17 cellular contexts compared by ENCODE assay signal in genomic region chr5:72251386-72251785, GRCh38.
"Had no signal": no experiment of that assay in that cellular context is flagged by ENCODE, and none has a peak within 500 bp of the region (broad histone marks: within the 10 kb centered on the region; RNA-seq: fewer than 3 reads in every experiment).

No MANE protein-coding gene starts in this region.

- H3K27me3 ChIP-seq: cardiac muscle cell, esophagus squamous epithelium, testis had no signal

- DNase-seq: activated naive CD4-positive, alpha-beta T cell treated with Interleukin-2 at 50 U/mL for 16 hours; esophagus squamous epithelium; left ventricle myocardium superior; nucleus accumbens; right cardiac atrium; stimulated activated CD4-positive, alpha-beta T cell treated with anti-CD3 and anti-CD28 coated beads, Interleukin-4, amount 100 ng/mL, for 24 hours; stimulated activated naive CD8-positive, alpha-beta T cell treated with anti-CD3 and anti-CD28 coated beads, Interleukin-15, amount 100 ng/mL, for 72 hours; SW 1271; testis had no signal

- H3K36me3 ChIP-seq: cardiac muscle cell, prostate gland had no signal

- FAIRE-seq: astrocyte, endometrium, TTC549, urothelium cell line had no signal

- H3K9me3 ChIP-seq: esophagus squamous epithelium, prostate gland, testis had no signal

- ATAC-seq: activated CD4-positive, CD25-positive, alpha-beta regulatory T cell treated with anti-CD3 and anti-CD28 coated beads, Interleukin-2, amount 50 U/mL, for 24 hours; left ventricle myocardium superior; right cardiac atrium; stimulated activated naive CD8-positive, alpha-beta T cell treated with anti-CD3 and anti-CD28 coated beads, Interleukin-15, amount 100 ng/mL, for 72 hours had no signal

- H3K4me3 ChIP-seq: cardiac muscle cell, esophagus squamous epithelium, prostate gland, skin epidermis, testis had no signal

- H3K4me1 ChIP-seq: prostate gland had no signal

- H3K27ac ChIP-seq: cardiac muscle cell, esophagus squamous epithelium, prostate gland, skin epidermis, testis had no signal
